ENCODE assay signal across 10 cellular contexts in the genomic region with DNA sequence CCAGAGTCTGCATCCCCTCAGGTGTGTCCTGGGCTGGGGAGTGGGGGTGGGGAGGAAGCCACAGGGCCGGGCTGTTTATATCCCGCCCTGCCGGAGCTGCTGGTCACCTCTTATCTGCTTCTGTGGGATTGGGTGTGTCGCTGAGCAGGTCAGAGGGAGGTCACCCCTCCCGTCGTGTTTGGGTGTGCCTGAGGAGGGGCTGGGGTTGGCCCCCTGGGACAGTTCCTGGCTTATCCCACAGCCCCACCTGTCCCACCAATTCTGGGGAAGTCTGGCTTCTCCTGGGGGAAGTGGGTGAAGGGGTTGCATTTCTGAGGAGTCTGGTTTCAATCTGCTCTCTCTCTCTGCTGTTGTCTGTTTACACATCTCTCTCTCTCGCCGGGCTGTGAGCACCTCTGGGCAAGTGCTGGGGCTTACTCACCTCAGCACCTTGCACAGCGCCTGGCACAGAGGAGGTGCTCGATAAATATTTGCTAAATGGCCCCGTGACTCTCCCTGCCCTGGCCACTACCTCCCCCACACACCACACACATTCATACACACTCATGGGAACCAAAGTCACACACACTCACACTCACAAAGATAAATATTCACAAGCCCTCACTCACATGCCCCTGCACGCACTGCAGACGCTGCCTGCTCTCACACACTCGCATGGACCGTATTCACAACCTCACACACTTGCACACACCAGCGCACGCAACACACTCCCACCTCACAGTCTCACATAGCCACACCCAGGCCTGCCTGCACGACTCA. TPM values are rescaled to one million over a fixed set of nuclear protein-coding genes. Genes with fewer than 3 reads are reported as not detected.
DNase-seq lines count a peak whose midpoint lies in the region; ATAC-seq, FAIRE-seq and TF ChIP-seq lines count a peak whose summit lies in the region.
"Had no signal": no experiment of that assay in that cellular context is flagged by ENCODE, and none has a peak within 500 bp of the region (broad histone marks: within the 10 kb centered on the region; RNA-seq: fewer than 3 reads in every experiment).

No MANE protein-coding gene starts in this region.

- peaks cover 2% of the 10 kb centered on the region for H3K27me3 ChIP-seq in CD4-positive, CD25-positive, alpha-beta regulatory T cell (ENCODE audit: control insufficient read depth, insufficient read depth, low read length)
- H3K27me3 ChIP-seq in astrocyte (ENCODE audit: insufficient read depth, low read length), result peaks cover 2% of the 10 kb centered on the region
- no peaks in the 10 kb centered on the region for H3K27me3 ChIP-seq in lung (ENCODE audit: control insufficient read depth, insufficient read depth)

- H3K4me3 Mint-ChIP-seq in CD4-positive, CD25-positive, alpha-beta regulatory T cell, result no peak overlapping the region
- no peak overlapping the region for H3K4me3 Mint-ChIP-seq in astrocyte (ENCODE audit: unreplicated experiment)

- no peaks in the 10 kb centered on the region for H3K9me3 ChIP-seq in CD4-positive, CD25-positive, alpha-beta regulatory T cell (ENCODE audit: control insufficient read depth in 2 of 2, low read length in 2 of 2)
- H3K9me3 ChIP-seq in astrocyte (ENCODE audit: insufficient read depth, low read depth, low read length) (no peaks in the 10 kb centered on the region), lung (ENCODE audit: control insufficient read depth in 2 of 2, insufficient read depth in 1 of 2, low read length in 1 of 2) (no peaks in the 10 kb centered on the region)

- H3K27me3 Mint-ChIP-seq in CD4-positive, CD25-positive, alpha-beta regulatory T cell, result peaks cover 4% of the 10 kb centered on the region
- H3K27me3 Mint-ChIP-seq in astrocyte (ENCODE audit: low read depth, unreplicated experiment), result peaks cover 20% of the 10 kb centered on the region

- no peak overlapping the region for H3K4me2 ChIP-seq in astrocyte (ENCODE audit: low read length)

- peaks cover 0 to 2% (median 0%) of the 10 kb centered on the region in 7 donors for H3K9me3 Mint-ChIP-seq in CD4-positive, CD25-positive, alpha-beta regulatory T cell
- H3K9me3 Mint-ChIP-seq in astrocyte (ENCODE audit: unreplicated experiment), result no peaks in the 10 kb centered on the region

- in situ Hi-C loops in GM13977 (cut with MboI; ENCODE audit: low pct_unique_long_range_greater_than_20kb, low sequenced_read_pairs, unreplicated experiment), result no loop called here

- H3K79me2 ChIP-seq in astrocyte (ENCODE audit: insufficient read depth, low read length), result no peaks in the 10 kb centered on the region

- 45 to 58% methylated on average over 18 of the region's 18 CpGs for WGBS in lung, 2 donors

- no peaks in the 10 kb centered on the region for H3K4me1 ChIP-seq in CD4-positive, CD25-positive, alpha-beta regulatory T cell (ENCODE audit: control insufficient read depth, insufficient read depth, low read length, poor library complexity, severe bottlenecking)
- peaks cover 15% of the 10 kb centered on the region for H3K4me1 ChIP-seq in astrocyte (ENCODE audit: insufficient read depth, low read length)
- no peaks in the 10 kb centered on the region for H3K4me1 ChIP-seq in lung (ENCODE audit: control insufficient read depth in 2 of 2, insufficient read depth in 2 of 2, low read length in 2 of 2)

- H3K9ac ChIP-seq in astrocyte (ENCODE audit: low read length), result no peak overlapping the region

- no peaks in the 10 kb centered on the region for H3K4me1 Mint-ChIP-seq in CD4-positive, CD25-positive, alpha-beta regulatory T cell
- peaks cover 9% of the 10 kb centered on the region for H3K4me1 Mint-ChIP-seq in astrocyte (ENCODE audit: low read depth, unreplicated experiment)

- no peaks in the 10 kb centered on the region for H4K20me1 ChIP-seq in astrocyte (ENCODE audit: insufficient read depth, low read length)

- H2AFZ ChIP-seq in astrocyte (ENCODE audit: low read depth, low read length), result no peak overlapping the region

- H3K36me3 ChIP-seq in CD4-positive, CD25-positive, alpha-beta regulatory T cell (ENCODE audit: control insufficient read depth, insufficient read depth, low read length), result no peaks in the 10 kb centered on the region
- H3K36me3 ChIP-seq in astrocyte (ENCODE audit: insufficient read depth, low read length), result no peaks in the 10 kb centered on the region
- H3K36me3 ChIP-seq in lung (ENCODE audit: control insufficient read depth in 2 of 2, insufficient read depth in 2 of 2, low read length in 2 of 2), result peaks cover 0 to 8% of the 10 kb centered on the region in 2 donors

- no peak overlapping the region for H3K27ac ChIP-seq in CD4-positive, CD25-positive, alpha-beta regulatory T cell (ENCODE audit: insufficient read depth, low read length, poor library complexity, severe bottlenecking)
- H3K27ac ChIP-seq in astrocyte (ENCODE audit: low read depth, low read length), result no peak overlapping the region
- peak overlapping the region in 1 of 2 donors; percentile 87 for H3K27ac ChIP-seq in lung (ENCODE audit: low read depth in 1 of 2, low read length in 1 of 2)

- no peak for FAIRE-seq in astrocyte (lab: Jason Lieb, UNC)

- H3K36me3 Mint-ChIP-seq in CD4-positive, CD25-positive, alpha-beta regulatory T cell, result peaks cover 5% of the 10 kb centered on the region
- peaks cover 3% of the 10 kb centered on the region for H3K36me3 Mint-ChIP-seq in astrocyte (ENCODE audit: low read depth, unreplicated experiment)

- TF ChIP-seq CTCF in astrocyte (IDR thresholded peaks at IDR 0.05; ENCODE audit: insufficient read depth, low read depth, low read length), result no peak
- TF ChIP-seq CTCF in lung (IDR thresholded peaks at IDR 0.05; ENCODE audit: control extremely low read depth, extremely low read depth), result no peak
- TF ChIP-seq CTCF in GM13977 (IDR thresholded peaks at IDR 0.05; ENCODE audit: extremely low read depth, insufficient read depth, missing control alignments), result no peak

- H3K4me3 ChIP-seq in CD4-positive, CD25-positive, alpha-beta regulatory T cell (ENCODE audit: low read depth, low read length), result no peak overlapping the region
- no peak overlapping the region for H3K4me3 ChIP-seq in astrocyte (ENCODE audit: insufficient read depth, low read depth, low read length)
- H3K4me3 ChIP-seq in lung, result no peak overlapping the region

- DNase-seq in CD4-positive, CD25-positive, alpha-beta regulatory T cell, result no peak
- peak; percentile 58 for DNase-seq in NCI-H187 treated with DMSO at 0.1 percent for 48 hours (lab: John Stamatoyannopoulos, UW)
- DNase-seq in astrocyte (ENCODE audit: low read depth), result no peak
- peak; percentile 82 for DNase-seq in lung (ENCODE audit: low spot score)
- DNase-seq in CD1c-positive myeloid dendritic cell (ENCODE audit: extremely low spot score), result no peak
- DNase-seq in COLO829 (ENCODE audit: low spot score), result no peak
- no peak for DNase-seq in GM13977 (ENCODE audit: low spot score)
- DNase-seq: DND-41; effector memory CD4-positive, alpha-beta T cell had no signal

- H3K27ac Mint-ChIP-seq in CD4-positive, CD25-positive, alpha-beta regulatory T cell, result peak overlapping the region in 2 of 3 donors; percentile 9 to 16
- H3K27ac Mint-ChIP-seq in astrocyte (ENCODE audit: unreplicated experiment), result peak overlapping the region; percentile 76

- no peak for ATAC-seq in CD4-positive, CD25-positive, alpha-beta regulatory T cell (ENCODE audit: low read depth in 2 of 2)
- ATAC-seq in lung (ENCODE audit: insufficient read depth, low FRiP score) (peak; percentile 42), HG03159 (IDR thresholded peaks at IDR 0.05; ENCODE audit: unreplicated experiment) (no peak)

RNA-seq across cellular contexts. Expression of gene ELF3, which starts 8.3 kb away (rescaled TPM):
- total RNA-seq in CD4-positive, CD25-positive, alpha-beta regulatory T cell, result 1.0 TPM
- polyA plus RNA-seq in CD4-positive, CD25-positive, alpha-beta regulatory T cell, result not detected
- 2.5 and 2.9 TPM in 2 replicates for total RNA-seq in astrocyte
- 100 to 1,000 TPM; 150 to 219 TPM for total RNA-seq in lung
- 100 to 1,000 TPM; 143 to 148 TPM for polyA plus RNA-seq in lung

RNA-seq across cellular contexts. Expression of gene RNPEP, which starts 36.2 kb away (rescaled TPM):
- total RNA-seq in CD4-positive, CD25-positive, alpha-beta regulatory T cell, result 29.8 TPM
- 10 to 100 TPM; 31.0 to 51.2 (median 33.0) TPM for polyA plus RNA-seq in CD4-positive, CD25-positive, alpha-beta regulatory T cell
- 65.8 and 68.9 TPM in 2 replicates for total RNA-seq in astrocyte
- 10 to 100 TPM; 40.7 to 74.9 TPM for total RNA-seq in lung
- 10 to 100 TPM; 45.9 to 49.2 TPM for polyA plus RNA-seq in lung

Comparison
In these comparisons a context has a peak if more than half of its experiments do, and no peak if none do; other contexts are left out.
1. DNase-seq: peak in NCI-H187 treated with DMSO at 0.1 percent for 48 hours (single experiment) and lung (single experiment); none in CD4-positive, CD25-positive, alpha-beta regulatory T cell (0 of 3), astrocyte (single experiment), CD1c-positive myeloid dendritic cell (single experiment), COLO829 (single experiment) and GM13977 (single experiment).
2. RNA of gene ELF3, which starts 8.3 kb away (total RNA-seq): 150 to 219 TPM in lung; 2.5 to 2.9 TPM in astrocyte and 1.0 TPM in CD4-positive, CD25-positive, alpha-beta regulatory T cell (single experiment); every median in the first group is over 10 times any median in the second.